In the genomic region with DNA sequence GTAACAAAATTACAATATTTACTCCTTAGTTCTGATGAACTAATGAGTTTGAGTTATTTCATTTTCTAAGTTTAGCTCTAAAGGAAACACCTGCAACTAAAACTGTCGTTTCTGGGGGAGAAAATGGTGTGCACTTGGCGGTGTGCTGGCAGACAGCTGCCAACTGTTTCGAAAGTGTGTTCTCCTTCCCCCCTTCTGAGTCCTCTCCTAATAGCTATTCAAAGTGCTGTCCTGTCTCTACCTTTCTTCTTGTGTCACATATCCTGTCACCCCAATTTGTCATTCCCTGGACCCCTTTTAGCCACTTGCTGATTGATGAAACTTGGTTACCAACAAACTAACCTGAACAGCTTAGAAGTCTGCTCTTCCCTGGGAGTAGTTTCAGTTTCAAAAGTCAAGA, we compare ENCODE assay signal across 10 cellular contexts. TPM values are rescaled to one million over a fixed set of nuclear protein-coding genes. Genes with fewer than 3 reads are reported as not detected.
A peak's percentile ranks its signal among the peaks of the same experiment; 100 is the strongest.
DNase-seq lines count a peak whose midpoint lies in the region; ATAC-seq and TF ChIP-seq lines count a peak whose summit lies in the region.
"Had no signal": no experiment of that assay in that cellular context is flagged by ENCODE, and none has a peak within 500 bp of the region (broad histone marks: within the 10 kb centered on the region; RNA-seq: fewer than 3 reads in every experiment).

No MANE protein-coding gene starts in this region.

- peaks cover 4% of the 10 kb centered on the region for H3K27me3 Mint-ChIP-seq in HFFc6 (ENCODE audit: insufficient read depth)
- no peaks in the 10 kb centered on the region for H3K27me3 Mint-ChIP-seq in naive B cell

- H3K4me1 ChIP-seq in mesendoderm (ENCODE audit: control insufficient read depth, low read depth, low read length) = no peaks in the 10 kb centered on the region
- H3K4me1 ChIP-seq: thyroid gland had no signal

- no peak overlapping the region for H4K5ac ChIP-seq in mesendoderm (ENCODE audit: low read length)

- H2BK120ac ChIP-seq in mesendoderm (ENCODE audit: low read depth, low read length) = no peak overlapping the region

- no peak overlapping the region for H3K9ac ChIP-seq in mesendoderm (ENCODE audit: low read length)

- no peaks in the 10 kb centered on the region for H3K36me3 Mint-ChIP-seq in HFFc6 (ENCODE audit: low read depth)
- H3K36me3 Mint-ChIP-seq in naive B cell = no peaks in the 10 kb centered on the region

- no peak overlapping the region for H3K23ac ChIP-seq in mesendoderm (ENCODE audit: low read length)

- H3K36me3 ChIP-seq in mesendoderm (ENCODE audit: control insufficient read depth, insufficient read depth, low read length) = no peaks in the 10 kb centered on the region
- H3K36me3 ChIP-seq: thyroid gland had no signal

- no peaks in the 10 kb centered on the region for H3K79me1 ChIP-seq in mesendoderm (ENCODE audit: low read length)

- H3K9me3 Mint-ChIP-seq in HFFc6 (no peaks in the 10 kb centered on the region), naive B cell (peaks cover 0 to under 1% (median 0%) of the 10 kb centered on the region in 7 donors)

- H3K27me3 ChIP-seq in mesendoderm (ENCODE audit: insufficient read depth, low read length, poor library complexity) = no peaks in the 10 kb centered on the region
- H3K27me3 ChIP-seq: thyroid gland had no signal

- ATAC-seq in GM18867 (IDR thresholded peaks at IDR 0.05; ENCODE audit: unreplicated experiment) = peak; percentile 55
- peak; percentile 29 to 54 for ATAC-seq in naive B cell (ENCODE audit: low read depth in 2 of 2)

- H2BK5ac ChIP-seq in mesendoderm (ENCODE audit: low read length) = no peak overlapping the region

- H3K4ac ChIP-seq in mesendoderm (ENCODE audit: low read depth, low read length) = no peak overlapping the region

- no peak overlapping the region for H3K56ac ChIP-seq in mesendoderm (ENCODE audit: low read length)

- no CpG with 5 or more reads among the region's 3 CpGs for WGBS in mesendoderm (ENCODE audit: extremely low coverage, insufficient coverage, low lambda C conversion rate)

- no peak overlapping the region for H3K4me2 ChIP-seq in mesendoderm (ENCODE audit: low read length)

- TF ChIP-seq CTCF in HFFc6 (IDR thresholded peaks at IDR 0.05) = no peak
- no peak for TF ChIP-seq CTCF in NB4 (IDR thresholded peaks at IDR 0.05; ENCODE audit: low read depth, low read length)

- TF ChIP-seq POLR2A in NB4 (IDR thresholded peaks at IDR 0.05; ENCODE audit: extremely low read depth, insufficient read length) = no peak

- no peaks in the 10 kb centered on the region for H3K79me2 ChIP-seq in mesendoderm (ENCODE audit: control insufficient read depth, insufficient read depth, low read length)

- no peak overlapping the region for H3K18ac ChIP-seq in mesendoderm (ENCODE audit: low read length)

- H3K27ac ChIP-seq in mesendoderm (ENCODE audit: low read depth, low read length) = no peak overlapping the region
- H3K27ac ChIP-seq: thyroid gland had no signal

- DNase-seq in HFFc6 = no peak
- DNase-seq in NB4 (ENCODE audit: low read depth) = peak; percentile 55
- DNase-seq in naive B cell = peak; percentile 53
- no peak for DNase-seq in mesendoderm
- DNase-seq in DMS53 treated with DMSO at 0.1 percent for 48 hours (lab: John Stamatoyannopoulos, UW; ENCODE audit: unreplicated experiment) = no peak
- no peak for DNase-seq in COLO668 (lab: John Stamatoyannopoulos, UW; ENCODE audit: unreplicated experiment)
- no peak for DNase-seq in midbrain (lab: John Stamatoyannopoulos, UW)

- peak overlapping the region; percentile 41 for H3K4me3 ChIP-seq in NB4 (ENCODE audit: low read depth, low read length)
- no peak overlapping the region for H3K4me3 ChIP-seq in mesendoderm (ENCODE audit: low read length)
- H3K4me3 ChIP-seq: thyroid gland had no signal

- H3K4me3 Mint-ChIP-seq in HFFc6 = peak overlapping the region; percentile 71; the same call in 1 of the 2 replicates
- H3K4me3 Mint-ChIP-seq in naive B cell = peak overlapping the region; percentile 76 to 94 (median 90)

- no peak overlapping the region for H2AK5ac ChIP-seq in mesendoderm (ENCODE audit: low read length)

- H4K8ac ChIP-seq in mesendoderm (ENCODE audit: low read depth, low read length) = no peak overlapping the region

- no peak overlapping the region for H2BK15ac ChIP-seq in mesendoderm (replicated peaks; ENCODE audit: low read depth)

- no peak overlapping the region for H3K27ac Mint-ChIP-seq in HFFc6
- peak overlapping the region; percentile 92 to 97 (median 96) for H3K27ac Mint-ChIP-seq in naive B cell

- H3K4me1 Mint-ChIP-seq in HFFc6 (ENCODE audit: low read depth) (peaks cover 29% of the 10 kb centered on the region), naive B cell (peaks cover 39 to 69% (median 54%) of the 10 kb centered on the region in 3 donors)

RNA-seq across cellular contexts. Expression of gene UBE2J1, which starts 4.9 kb away (rescaled TPM):
- 10 to 100 TPM; 35.9 to 45.2 (median 41.9) TPM for total RNA-seq in HFFc6 (2021; fragmentation: NEBNext Ultra II Directional; extraction: Animal tissue kit (Norgen Biotek cat#: 25700))
- 100 to 1,000 TPM in 4 of 6 donors, 10 to 100 TPM in 2; 84.4 to 147 (median 112) TPM for polyA plus RNA-seq in naive B cell (ENCODE audit: low read depth in 6 of 6)
- polyA plus RNA-seq in mesendoderm (2013, experiment 1 of 2) = 34.6 TPM
- polyA plus RNA-seq in mesendoderm (2013, experiment 2 of 2) = 35.3 TPM

RNA-seq across cellular contexts. Expression of gene GABRR2, which starts 42.3 kb away (rescaled TPM):
- total RNA-seq in HFFc6 (2021; fragmentation: NEBNext Ultra II Directional; extraction: Animal tissue kit (Norgen Biotek cat#: 25700)) = under 1 TPM in 4 of 6 experiments, not detected in 2; 0.10 to 0.24 (median 0.12) TPM
- polyA plus RNA-seq in naive B cell (ENCODE audit: low read depth in 6 of 6) = under 1 TPM in 1 of 6 donors, not detected in 5; 0.49 TPM
- 0.04 TPM for polyA plus RNA-seq in mesendoderm (2013, experiment 1 of 2)
- 0.03 TPM for polyA plus RNA-seq in mesendoderm (2013, experiment 2 of 2)
- total RNA-seq: SK-MEL-5 had no signal

RNA-seq across cellular contexts. Expression of gene RRAGD, which starts 54.7 kb away (rescaled TPM):
- not detected for total RNA-seq in HFFc6 (2021; fragmentation: NEBNext Ultra II Directional; extraction: Animal tissue kit (Norgen Biotek cat#: 25700))
- under 1 TPM; 0.21 to 0.68 (median 0.55) TPM for polyA plus RNA-seq in naive B cell (ENCODE audit: low read depth in 6 of 6)
- polyA plus RNA-seq in mesendoderm (2013, experiment 1 of 2) = 3.5 TPM
- 3.8 TPM for polyA plus RNA-seq in mesendoderm (2013, experiment 2 of 2)

Comparison
In these comparisons a context has a peak if more than half of its experiments do, and no peak if none do; other contexts are left out.
1. DNase-seq: peak in NB4 (single experiment) and naive B cell (single experiment); none in HFFc6 (single experiment), mesendoderm (single experiment), DMS53 treated with DMSO at 0.1 percent for 48 hours (single experiment), COLO668 (single experiment) and midbrain (single experiment).